In the genomic region with DNA sequence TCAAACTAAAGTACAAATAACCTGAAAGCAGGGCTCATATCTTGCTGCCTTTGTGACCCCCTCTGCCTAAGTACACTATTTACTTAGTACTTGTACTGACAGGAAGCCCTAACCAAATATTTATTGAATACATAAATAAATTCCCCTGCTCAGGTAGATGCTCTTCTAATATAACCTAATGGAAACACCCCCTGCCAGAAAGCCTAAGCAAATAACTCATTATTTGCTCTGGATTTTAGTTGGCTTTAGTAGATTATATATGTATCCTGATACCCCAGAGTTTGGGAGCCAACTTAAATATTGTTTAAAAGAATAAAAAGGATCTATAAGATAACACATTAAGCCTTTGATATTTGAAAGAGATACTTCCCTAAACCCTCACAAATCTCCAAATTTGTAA, we compare ENCODE assay signal across 1 cellular context.
TF ChIP-seq lines count a peak whose summit lies in the region.

No MANE protein-coding gene starts in this region.

TF ChIP-seq in HepG2, 621 proteins besides CTCF, POLR2A, EP300 and RAD21 (continued from another document):
- no peak for TF ChIP-seq ZNF280B (CRISPR knock-in tag; IDR thresholded peaks at IDR 0.05; ENCODE audit: borderline replicate concordance)
